15 cellular contexts compared by ENCODE assay signal in the genomic region with DNA sequence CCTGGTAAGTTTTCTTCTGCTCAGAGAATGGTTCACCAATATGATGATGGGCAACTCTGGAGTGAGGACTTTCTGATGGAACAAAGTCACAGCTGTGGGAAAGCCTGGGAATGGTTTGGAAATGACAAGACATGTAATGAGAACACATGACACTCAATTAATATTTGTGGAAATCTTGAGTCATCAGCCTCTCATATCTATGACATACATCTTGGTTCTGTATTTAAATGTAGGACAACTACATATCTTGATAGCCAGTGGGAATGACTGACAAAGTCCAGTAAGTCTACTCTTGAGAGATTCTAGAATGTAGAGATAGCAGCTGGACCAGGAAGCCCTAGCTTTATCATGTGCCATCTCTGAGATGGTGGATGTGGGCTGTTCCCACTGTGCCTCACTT.
DNase-seq lines count a peak whose midpoint lies in the region; ATAC-seq lines count a peak whose summit lies in the region.
"Had no signal": no experiment of that assay in that cellular context is flagged by ENCODE, and none has a peak within 500 bp of the region (broad histone marks: within the 10 kb centered on the region; RNA-seq: fewer than 3 reads in every experiment).

No MANE protein-coding gene starts in this region.

- ATAC-seq in GM18909 (IDR thresholded peaks at IDR 0.05; ENCODE audit: poor library complexity, unreplicated experiment): no peak
- ATAC-seq: A549 had no signal

- DNase-seq in EH (ENCODE audit: low read depth) (peak; percentile 54), HCEC 1CT (peak; percentile 11), amniotic epithelial cell (ENCODE audit: low read depth) (peak; percentile 11), myocyte (ENCODE audit: low read depth) (peak; percentile 52), NCI-H345 (lab: John Stamatoyannopoulos, UW) (no peak), GOT3 (lab: John Stamatoyannopoulos, UW) (no peak), 8988T (no peak)
- DNase-seq: BE2C; CD4-positive, alpha-beta memory T cell; DMS153; DMS79 treated with DMSO at 0.1 percent for 48 hours; GDM1; IMR-90 had no signal

Comparison
In these comparisons a context has a peak if more than half of its experiments do, and no peak if none do; other contexts are left out.
1. DNase-seq: peak in EH (single experiment), HCEC 1CT (single experiment), amniotic epithelial cell (single experiment) and myocyte (single experiment); none in NCI-H345 (single experiment), GOT3 (single experiment) and 8988T (single experiment).